9 cellular contexts compared by ENCODE assay signal in genomic region chr10:68231916-68232315, GRCh38. TPM values are rescaled to one million over a fixed set of nuclear protein-coding genes. Genes with fewer than 3 reads are reported as not detected.
DNase-seq lines count a peak whose midpoint lies in the region; ATAC-seq, FAIRE-seq and TF ChIP-seq lines count a peak whose summit lies in the region.
"Had no signal": no experiment of that assay in that cellular context is flagged by ENCODE, and none has a peak within 500 bp of the region (broad histone marks: within the 10 kb centered on the region; RNA-seq: fewer than 3 reads in every experiment).

ATOH7 (minus strand) TSS chr10:68232113; CDS start chr10:68231677, 436 bp downstream.

- POLR2A ChIA-PET in HEK293 (lab: Yijun Ruan, JAX) = interaction anchor here (0.6 to 2.9 kb wide), 2 partner anchors 43 to 100 kb away, joined by 5 to 11 read pairs; partner anchors contain the start of gene HNRNPH3
- POLR2A ChIA-PET in activated CD8-positive, alpha-beta T cell treated with anti-CD3 and anti-CD28 coated beads for 36 hours (lab: Charles Lee) = interaction anchor here (0.8 kb wide), 1 partner anchor 34 kb away, joined by 3 read pairs; no protein-coding TSS in a partner anchor

- peaks cover 7% of the 10 kb centered on the region for H3K4me1 Mint-ChIP-seq in activated CD8-positive, alpha-beta T cell treated with anti-CD3 and anti-CD28 coated beads for 36 hours (ENCODE audit: low read depth)

- H3K27me3 Mint-ChIP-seq in activated CD8-positive, alpha-beta T cell treated with anti-CD3 and anti-CD28 coated beads for 36 hours = peaks cover 37% of the 10 kb centered on the region

- H3K9me3 Mint-ChIP-seq in activated CD8-positive, alpha-beta T cell treated with anti-CD3 and anti-CD28 coated beads for 36 hours = no peaks in the 10 kb centered on the region

- H3K4me3 ChIP-seq in HEK293 (ENCODE audit: low read depth, low read length) (peak within 1 kb of the TSS; percentile 54), iPS-18a (ENCODE audit: low read length) (peak within 1 kb of the TSS; percentile 73), small intestine (ENCODE audit: low read depth in 1 of 2, low read length in 2 of 2) (peak within 1 kb of the TSS; percentile 39 to 55)

- peaks cover 3% of the 10 kb centered on the region; the same call in 1 of the 2 replicates for H3K4me1 ChIP-seq in HEK293 (ENCODE audit: control insufficient read depth, insufficient read depth, low read length)
- peaks cover 7% of the 10 kb centered on the region for H3K4me1 ChIP-seq in iPS-18a (ENCODE audit: control insufficient read depth, low read depth, low read length)
- H3K4me1 ChIP-seq in small intestine (ENCODE audit: control insufficient read depth in 2 of 2, insufficient read depth in 1 of 2, low read depth in 1 of 2, low read length in 1 of 2) = no peaks in the 10 kb centered on the region

- no peaks in the 10 kb centered on the region for H3K36me3 Mint-ChIP-seq in activated CD8-positive, alpha-beta T cell treated with anti-CD3 and anti-CD28 coated beads for 36 hours (ENCODE audit: low read depth)

- H3K4me3 Mint-ChIP-seq in activated CD8-positive, alpha-beta T cell treated with anti-CD3 and anti-CD28 coated beads for 36 hours = peak within 1 kb of the TSS; percentile 73

- TF ChIP-seq CTCF in HEK293 (tag by site-specific recombination; IDR thresholded peaks at IDR 0.05) = no peak
- TF ChIP-seq CTCF in activated CD8-positive, alpha-beta T cell treated with anti-CD3 and anti-CD28 coated beads for 36 hours (IDR thresholded peaks at IDR 0.05) = no peak

- CTCF ChIA-PET in HEK293 (lab: Yijun Ruan, JAX) = interaction anchor here (0.9 kb wide), 1 partner anchor 9 kb away, joined by 3 read pairs; no protein-coding TSS in a partner anchor
- CTCF ChIA-PET in activated CD8-positive, alpha-beta T cell treated with anti-CD3 and anti-CD28 coated beads for 36 hours (lab: Charles Lee) = interaction anchor here (0.7 to 2.6 kb wide), 4 partner anchors 19 to 117 kb away, joined by 3 to 7 read pairs (median 6); no protein-coding TSS in a partner anchor

- intact Hi-C loops in activated CD8-positive, alpha-beta T cell treated with anti-CD3 and anti-CD28 coated beads for 36 hours (cut with micrococcal nuclease) = loop anchor here (5.0 kb wide), 1 partner anchor 115 kb away; no protein-coding TSS in a partner anchor

- H3K9me3 ChIP-seq in HEK293 (ENCODE audit: control insufficient read depth, insufficient read depth, low read depth, low read length) = no peaks in the 10 kb centered on the region
- no peaks in the 10 kb centered on the region for H3K9me3 ChIP-seq in iPS-18a (ENCODE audit: control insufficient read depth, low read depth, low read length)
- no peaks in the 10 kb centered on the region for H3K9me3 ChIP-seq in small intestine (ENCODE audit: control insufficient read depth, low read depth)

- H3K27me3 ChIP-seq in iPS-18a (ENCODE audit: control insufficient read depth, insufficient read depth, low read length) (peaks cover 43% of the 10 kb centered on the region), small intestine (ENCODE audit: control insufficient read depth in 2 of 2, insufficient read depth in 2 of 2, low read length in 2 of 2) (no peaks in the 10 kb centered on the region)

- peak within 1 kb of the TSS; percentile 68; the same call in 1 of the 2 replicates for H3K27ac ChIP-seq in HEK293 (ENCODE audit: extremely low read depth, low read depth, low read length)
- H3K27ac ChIP-seq in iPS-18a (ENCODE audit: low read length) = no peak within 1 kb of the TSS
- H3K27ac ChIP-seq in small intestine (ENCODE audit: low read depth in 1 of 2, low read length in 1 of 2) = peak within 1 kb of the TSS in 1 of 2 donors; percentile 70

- no peaks in the 10 kb centered on the region for H3K36me3 ChIP-seq in HEK293 (ENCODE audit: control insufficient read depth in 2 of 2, insufficient read depth in 1 of 2, low read length in 2 of 2)
- H3K36me3 ChIP-seq in iPS-18a (ENCODE audit: control insufficient read depth, low read depth, low read length) = no peaks in the 10 kb centered on the region
- no peaks in the 10 kb centered on the region for H3K36me3 ChIP-seq in small intestine (ENCODE audit: control insufficient read depth in 2 of 2, insufficient read depth in 2 of 2, low read length in 2 of 2)

- WGBS in small intestine, 3 donors = 46 to 56% (median 46%) methylated on average over 11 of the region's 11 CpGs

- no peak for ATAC-seq in activated CD8-positive, alpha-beta T cell treated with anti-CD3 and anti-CD28 coated beads for 36 hours
- ATAC-seq in GM18517 (IDR thresholded peaks at IDR 0.05; ENCODE audit: unreplicated experiment) (no peak), HG03095 (IDR thresholded peaks at IDR 0.05; ENCODE audit: unreplicated experiment) (no peak)

- H3K27ac Mint-ChIP-seq in activated CD8-positive, alpha-beta T cell treated with anti-CD3 and anti-CD28 coated beads for 36 hours = no peak within 1 kb of the TSS

- DNase-seq in activated CD8-positive, alpha-beta T cell treated with anti-CD3 and anti-CD28 coated beads for 36 hours = no peak
- DNase-seq in small intestine (no peak), SW480 (ENCODE audit: low spot score) (no peak), NCI-H187 treated with DMSO at 0.1 percent for 48 hours (lab: John Stamatoyannopoulos, UW) (no peak)

- H3K9ac ChIP-seq in iPS-18a (ENCODE audit: low read length) = peak within 1 kb of the TSS; percentile 51

- no peak for FAIRE-seq in small intestine (lab: Jason Lieb, UNC)

TF ChIP-seq in HEK293, 187 proteins besides CTCF, POLR2A, EP300 and RAD21:
- TF ChIP-seq ZNF580 (tag by site-specific recombination; IDR thresholded peaks at IDR 0.05) = no peak
- peak; percentile 14; the same call in 1 of the 2 replicates for TF ChIP-seq EGR2 (tag by site-specific recombination; IDR thresholded peaks at IDR 0.05; ENCODE audit: low read depth)
- no peak for TF ChIP-seq SP7 (tag by site-specific recombination; IDR thresholded peaks at IDR 0.05)

RNA-seq across cellular contexts. Expression of gene ATOH7, which starts in this region (rescaled TPM):
- not detected for total RNA-seq in activated CD8-positive, alpha-beta T cell treated with anti-CD3 and anti-CD28 coated beads for 36 hours
- polyA plus RNA-seq in small intestine = 1 to 10 TPM in 2 of 3 donors, under 1 TPM in 1; 0.30 to 3.0 (median 1.6) TPM
- total RNA-seq: T-helper 1 cell treated with Interleukin-12 subunit alpha and Interleukin-12 subunit beta and Interleukin-4 antibody, amounts not matched to agents 30 ng/mL and 1 ng/mL, for 36 hours had no signal
